ENCODE assay signal across 18 cellular contexts in the genomic region with DNA sequence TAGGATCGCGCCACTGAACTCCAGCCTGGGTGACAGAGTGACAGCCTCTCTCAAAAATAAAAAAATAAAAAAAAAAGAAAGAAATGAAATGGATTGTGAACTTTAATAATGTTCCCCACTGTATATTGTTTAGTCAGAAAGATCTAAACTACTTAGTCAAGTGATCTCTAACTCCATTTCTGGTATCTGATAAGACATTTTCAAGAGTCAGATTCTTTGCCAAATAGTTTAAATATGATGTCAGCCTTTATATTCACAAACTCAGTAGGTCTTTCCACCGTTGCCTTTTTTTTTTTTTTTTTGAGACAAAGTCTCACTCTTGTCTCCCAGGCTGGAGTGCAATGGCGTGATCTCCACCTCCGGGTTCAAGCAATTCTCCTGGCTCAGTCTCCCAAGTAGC.
"Had no signal": no experiment of that assay in that cellular context is flagged by ENCODE, and none has a peak within 500 bp of the region (broad histone marks: within the 10 kb centered on the region; RNA-seq: fewer than 3 reads in every experiment).

No MANE protein-coding gene starts in this region.

- DNase-seq: activated CD4-positive, alpha-beta memory T cell treated with anti-CD3 and anti-CD28 coated beads, Interleukin-2, amount 10 ng/mL, durations not matched to agents 7 days and 5 days; activated CD4-positive, alpha-beta T cell treated with anti-CD3 and anti-CD28 coated beads for 36 hours; activated naive CD4-positive, alpha-beta T cell treated with anti-CD3 and anti-CD28 coated beads, Interleukin-2, amount 10 ng/mL, durations not matched to agents 7 days and 5 days; activated T-cell treated with anti-CD3 and anti-CD28 coated beads, Interleukin-2, amount 50 U/mL, for 24 hours; colonic mucosa; immature natural killer cell; left cardiac atrium; natural killer cell; retina; stimulated activated CD4-positive, alpha-beta T cell treated with anti-CD3 and anti-CD28 coated beads, Interleukin-15, amount 100 ng/mL, for 24 hours; stimulated activated CD4-positive, alpha-beta T cell treated with anti-CD3 and anti-CD28 coated beads, Interleukin-4, amount 100 ng/mL, for 24 hours; stimulated activated naive CD4-positive, alpha-beta T cell treated with Interleukin-2 at 50 U/mL for 16 hours; substantia nigra; T-helper 17 cell had no signal

- H3K36me3 ChIP-seq: colonic mucosa, neutrophil had no signal

- H3K4me3 ChIP-seq: colonic mucosa, skin epidermis had no signal

- H3K27me3 ChIP-seq: colonic mucosa had no signal

- H3K9me3 ChIP-seq: colonic mucosa, neutrophil had no signal

- ATAC-seq: activated CD4-positive, alpha-beta T cell treated with anti-CD3 and anti-CD28 coated beads for 36 hours; esophagus mucosa; left cardiac atrium; natural killer cell; T-helper 17 cell had no signal

- H3K4me1 ChIP-seq: colonic mucosa had no signal

- H3K27ac ChIP-seq: colonic mucosa, neutrophil, parathyroid adenoma, skin epidermis had no signal
